8 cellular contexts compared by ENCODE assay signal in genomic region chr10:3172446-3173172, GRCh38. TPM values are rescaled to one million over a fixed set of nuclear protein-coding genes. Genes with fewer than 3 reads are reported as not detected.
DNase-seq lines count a peak whose midpoint lies in the region; ATAC-seq, FAIRE-seq and TF ChIP-seq lines count a peak whose summit lies in the region.

Gene PITRM1, minus strand, starts transcription at chr10:3172782. Its CDS starts 10 bp downstream, at chr10:3172772.

- peak within 1 kb of the TSS; percentile 90 for H3K4me3 Mint-ChIP-seq in T-helper 1 cell treated with Interleukin-12 subunit alpha and Interleukin-12 subunit beta and Interleukin-4 antibody, amounts not matched to agents 30 μg/mL and 1 μg/mL, for 36 hours

- 0 to 1% (median 1%) methylated on average over 52 to 73 of the region's 73 CpGs for WGBS in psoas muscle, 3 donors

- H3K9me3 ChIP-seq in psoas muscle: no peaks in the 10 kb centered on the region

- no peaks in the 10 kb centered on the region for H3K9me3 Mint-ChIP-seq in T-helper 1 cell treated with Interleukin-12 subunit alpha and Interleukin-12 subunit beta and Interleukin-4 antibody, amounts not matched to agents 30 μg/mL and 1 μg/mL, for 36 hours

- DNase-seq in GM13977 (ENCODE audit: low spot score): peak; percentile 99
- peak; percentile 87 for DNase-seq in NCI-H1694 (lab: John Stamatoyannopoulos, UW)
- DNase-seq in amygdala (lab: John Stamatoyannopoulos, UW): peak; percentile 86 to 99 (median 98)
- peak; percentile 99 for DNase-seq in left ventricle myocardium superior
- DNase-seq in psoas muscle: peak; percentile 99 to 100
- DNase-seq in urothelium cell line (ENCODE audit: low spot score): peak; percentile 85

- FAIRE-seq in urothelium cell line (lab: Jason Lieb, UNC): no peak

- peaks cover 12% of the 10 kb centered on the region for H3K36me3 Mint-ChIP-seq in T-helper 1 cell treated with Interleukin-12 subunit alpha and Interleukin-12 subunit beta and Interleukin-4 antibody, amounts not matched to agents 30 μg/mL and 1 μg/mL, for 36 hours (ENCODE audit: low read depth)

- intact Hi-C loops in left ventricle myocardium superior (cut with micrococcal nuclease) (no loop called here), psoas muscle (cut with DNase I) (no loop called here)

- H3K36me3 ChIP-seq in psoas muscle (ENCODE audit: insufficient read depth in 1 of 2, low read depth in 1 of 2): peaks cover 0 to 30% of the 10 kb centered on the region in 2 donors

- H3K27ac ChIP-seq in psoas muscle: peak within 1 kb of the TSS; percentile 93

- peak within 1 kb of the TSS; percentile 91 for H3K4me3 ChIP-seq in psoas muscle

- H3K4me1 ChIP-seq in psoas muscle: peaks cover 5% of the 10 kb centered on the region

- peak within 1 kb of the TSS; percentile 89 for H3K27ac Mint-ChIP-seq in T-helper 1 cell treated with Interleukin-12 subunit alpha and Interleukin-12 subunit beta and Interleukin-4 antibody, amounts not matched to agents 30 μg/mL and 1 μg/mL, for 36 hours

- H3K27me3 ChIP-seq in psoas muscle (ENCODE audit: insufficient read depth in 3 of 3, low read length in 2 of 3): no peaks in the 10 kb centered on the region

- in situ Hi-C loops in GM13977 (cut with MboI; ENCODE audit: low pct_unique_long_range_greater_than_20kb, low sequenced_read_pairs, unreplicated experiment): no loop called here

- TF ChIP-seq CTCF in GM13977 (IDR thresholded peaks at IDR 0.05; ENCODE audit: extremely low read depth, insufficient read depth, missing control alignments): no peak
- TF ChIP-seq CTCF in psoas muscle (IDR thresholded peaks at IDR 0.05): no peak

- ATAC-seq in HG02884 (IDR thresholded peaks at IDR 0.05; ENCODE audit: unreplicated experiment) (peak; percentile 96), left ventricle myocardium superior (peak; percentile 98), psoas muscle (peak; percentile 96 to 97 (median 97))

- H3K4me1 Mint-ChIP-seq in T-helper 1 cell treated with Interleukin-12 subunit alpha and Interleukin-12 subunit beta and Interleukin-4 antibody, amounts not matched to agents 30 μg/mL and 1 μg/mL, for 36 hours (ENCODE audit: low read depth): peaks cover 9% of the 10 kb centered on the region

- H3K27me3 Mint-ChIP-seq in T-helper 1 cell treated with Interleukin-12 subunit alpha and Interleukin-12 subunit beta and Interleukin-4 antibody, amounts not matched to agents 30 μg/mL and 1 μg/mL, for 36 hours (ENCODE audit: low read depth): peaks cover 34% of the 10 kb centered on the region

RNA-seq across cellular contexts. Expression of gene PITRM1, which starts in this region (rescaled TPM):
- total RNA-seq in left ventricle myocardium superior: 94.5 TPM
- total RNA-seq in psoas muscle: 100 to 1,000 TPM in 2 of 4 donors, 10 to 100 TPM in 2; 74.5 to 112 (median 94.2) TPM
- 10 to 100 TPM; 51.0 to 79.3 (median 68.3) TPM for polyA plus RNA-seq in psoas muscle

Comparison
In these comparisons a context has a peak if more than half of its experiments do, and no peak if none do; other contexts are left out.
1. Peak in every context shown above with its lines: DNase-seq, ATAC-seq, H3K4me3 ChIP-seq and H3K27ac ChIP-seq.